In the genomic region with DNA sequence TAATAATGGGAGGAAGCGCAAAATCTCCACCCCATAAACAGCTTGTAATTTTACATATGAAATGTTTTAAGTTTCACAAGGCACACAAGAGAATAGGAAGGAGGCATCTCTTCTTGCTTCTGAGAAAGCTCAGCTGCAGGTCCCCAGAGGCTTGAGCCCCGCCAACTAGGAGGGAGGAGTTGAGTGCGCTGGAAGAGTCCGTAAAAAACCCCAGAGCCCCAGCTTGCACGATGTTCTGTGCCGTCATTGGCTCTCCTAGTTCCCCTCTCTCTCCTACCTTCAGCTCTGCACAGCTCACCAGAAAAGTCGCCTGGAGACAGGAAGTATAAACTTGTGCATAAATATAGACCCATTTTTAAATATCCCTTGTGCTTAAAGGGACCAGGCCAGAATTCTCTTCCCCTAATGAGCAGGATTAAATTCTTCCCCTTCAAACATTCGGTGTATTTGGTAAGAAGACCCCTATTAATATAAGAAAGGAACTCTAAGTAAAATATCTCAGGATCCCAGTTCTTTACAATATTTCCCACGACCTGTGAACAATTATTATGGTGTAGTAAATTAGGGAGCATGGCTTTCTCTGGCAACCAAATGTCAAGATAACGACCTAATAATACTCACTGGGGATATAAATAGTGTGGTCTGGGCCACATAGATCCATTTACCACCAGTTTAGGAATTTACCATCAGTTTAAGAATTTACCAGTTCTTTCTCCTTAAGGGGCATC, we compare ENCODE assay signal across 1 cellular context.
TF ChIP-seq lines count a peak whose summit lies in the region.

No MANE protein-coding gene starts in this region.

TF ChIP-seq in IMR-90, 13 proteins besides CTCF, POLR2A, EP300 and RAD21 (continued from another document):
- TF ChIP-seq, protein P1, sequence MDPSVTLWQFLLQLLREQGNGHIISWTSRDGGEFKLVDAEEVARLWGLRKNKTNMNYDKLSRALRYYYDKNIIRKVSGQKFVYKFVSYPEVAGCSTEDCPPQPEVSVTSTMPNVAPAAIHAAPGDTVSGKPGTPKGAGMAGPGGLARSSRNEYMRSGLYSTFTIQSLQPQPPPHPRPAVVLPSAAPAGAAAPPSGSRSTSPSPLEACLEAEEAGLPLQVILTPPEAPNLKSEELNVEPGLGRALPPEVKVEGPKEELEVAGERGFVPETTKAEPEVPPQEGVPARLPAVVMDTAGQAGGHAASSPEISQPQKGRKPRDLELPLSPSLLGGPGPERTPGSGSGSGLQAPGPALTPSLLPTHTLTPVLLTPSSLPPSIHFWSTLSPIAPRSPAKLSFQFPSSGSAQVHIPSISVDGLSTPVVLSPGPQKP (IDR thresholded peaks at IDR 0.05; ENCODE audit: borderline replicate concordance, low read depth, low read length): no peak
- TF ChIP-seq BHLHE40 (IDR thresholded peaks at IDR 0.05; ENCODE audit: low read depth, low read length): no peak
- TF ChIP-seq CHD1 (IDR thresholded peaks at IDR 0.05; ENCODE audit: low read depth, low read length): no peak
